18 cellular contexts compared by ENCODE assay signal in the genomic region with DNA sequence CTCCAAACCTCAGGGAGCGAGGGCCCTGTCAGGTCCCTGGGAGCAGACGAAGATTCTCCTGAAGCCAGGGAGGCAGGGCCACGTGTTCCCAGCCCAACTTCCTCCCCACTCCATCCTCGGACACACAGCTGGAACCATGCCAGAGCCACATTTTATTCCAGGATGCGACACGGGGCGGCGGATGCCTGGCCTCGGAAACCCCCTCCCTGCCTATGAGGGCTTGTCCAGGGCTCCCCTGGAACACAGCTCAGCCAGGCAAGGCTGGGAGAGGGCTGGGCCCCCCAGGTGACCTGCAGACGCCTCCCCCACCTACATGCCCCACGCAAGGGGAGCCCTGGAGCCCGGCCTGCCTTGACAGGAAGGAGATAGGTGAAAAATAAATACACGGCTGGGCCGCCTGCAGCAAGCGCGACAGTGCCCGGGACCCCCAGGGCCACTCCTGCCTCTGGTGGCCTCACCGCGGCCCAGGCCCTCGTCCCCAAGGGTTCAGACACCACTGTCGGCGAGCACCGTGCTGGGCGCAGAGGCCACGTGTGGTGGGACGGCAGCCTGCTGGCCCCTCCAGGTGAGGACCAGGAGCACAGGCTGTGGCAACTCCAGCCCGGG. TPM values are rescaled to one million over a fixed set of nuclear protein-coding genes. Genes with fewer than 3 reads are reported as not detected.
DNase-seq lines count a peak whose midpoint lies in the region; ATAC-seq, FAIRE-seq and TF ChIP-seq lines count a peak whose summit lies in the region.
"Had no signal": no experiment of that assay in that cellular context is flagged by ENCODE, and none has a peak within 500 bp of the region (broad histone marks: within the 10 kb centered on the region; RNA-seq: fewer than 3 reads in every experiment).

No MANE protein-coding gene starts in this region.

- DNase-seq in BE2C = peak; percentile 79
- DNase-seq in H54 (ENCODE audit: insufficient read length, low spot score) = no peak
- DNase-seq in cerebellum (ENCODE audit: low spot score) = peak; percentile 66
- DNase-seq in left lobe of liver (ENCODE audit: low spot score) = peak; percentile 64
- no peak for DNase-seq in activated CD4-positive, alpha-beta T cell treated with anti-CD3 and anti-CD28 coated beads for 48 hours
- DNase-seq: activated CD8-positive, alpha-beta memory T cell treated with anti-CD3 and anti-CD28 coated beads, Interleukin-2, amount 50 U/mL, for 48 hours; activated naive CD4-positive, alpha-beta T cell treated with anti-CD3 and anti-CD28 coated beads, Interleukin-2, amount 50 U/mL, for 16 hours; AML-193; brain microvascular endothelial cell; DND-41; effector memory CD8-positive, alpha-beta T cell; NCI-H1436 treated with DMSO at 0.1 percent for 48 hours; NCI-H526 treated with DMSO at 0.1 percent for 48 hours had no signal

- H3K9me3 ChIP-seq in BE2C = no peaks in the 10 kb centered on the region; the same call in 1 of the 2 replicates
- H3K9me3 ChIP-seq: neutrophil had no signal

- no peak for FAIRE-seq in H54 (lab: Jason Lieb, UNC)

- peaks cover 42% of the 10 kb centered on the region for H3K36me3 ChIP-seq in BE2C

- ATAC-seq in left lobe of liver (peak; percentile 8), GM19395 (IDR thresholded peaks at IDR 0.05; ENCODE audit: unreplicated experiment) (no peak), GM21737 (IDR thresholded peaks at IDR 0.05; ENCODE audit: unreplicated experiment) (no peak), GM21786 (IDR thresholded peaks at IDR 0.05; ENCODE audit: unreplicated experiment) (no peak)
- ATAC-seq: effector memory CD8-positive, alpha-beta T cell; stimulated activated memory B cell treated with anti-CD40 and anti-IgM and Interleukin-4, amounts not matched to agents 10 μg/mL and 1 μg/mL and 100 μg/mL, for 72 hours had no signal

- no peaks in the 10 kb centered on the region for H3K27me3 ChIP-seq in BE2C
- H3K27me3 ChIP-seq: brain microvascular endothelial cell, neutrophil had no signal

- no peak overlapping the region for H3K4me3 ChIP-seq in BE2C (ENCODE audit: low read depth, low read length)

- TF ChIP-seq POLR2A in H54 (IDR thresholded peaks at IDR 0.05; ENCODE audit: low read depth, low read length) = 0 out of 2 replicates have a peak, but pooled peaks have one; percentile 11

- peaks cover 17% of the 10 kb centered on the region for H3K4me1 ChIP-seq in BE2C

- TF ChIP-seq CTCF in BE2C (IDR thresholded peaks at IDR 0.05; ENCODE audit: low read depth, low read length) = no peak

RNA-seq across cellular contexts. Expression of gene GET4, which starts 21.5 kb away (rescaled TPM):
- 190 TPM for polyA plus RNA-seq in BE2C (2012; ENCODE audit: insufficient read depth, insufficient read length, low read depth)
- total RNA-seq in cerebellum = 15.7 TPM
- 38.2 TPM for total RNA-seq in left lobe of liver

RNA-seq across cellular contexts. Expression of gene ADAP1, which starts 56.6 kb away (rescaled TPM):
- 37.8 TPM for polyA plus RNA-seq in BE2C (2012; ENCODE audit: insufficient read depth, insufficient read length, low read depth)
- total RNA-seq in cerebellum (16.2 TPM), left lobe of liver (2.8 TPM)

Comparison
In these comparisons a context has a peak if more than half of its experiments do, and no peak if none do; other contexts are left out.
1. DNase-seq: peak in BE2C (single experiment), cerebellum (single experiment) and left lobe of liver (single experiment); none in H54 (single experiment) and activated CD4-positive, alpha-beta T cell treated with anti-CD3 and anti-CD28 coated beads for 48 hours (single experiment).